In genomic region chr10:105148921-105149320, GRCh38 we compare ENCODE assay signal across 18 cellular contexts.
A peak's percentile ranks its signal among the peaks of the same experiment; 100 is the strongest.
DNase-seq lines count a peak whose midpoint lies in the region; FAIRE-seq and TF ChIP-seq lines count a peak whose summit lies in the region.
"Had no signal": no experiment of that assay in that cellular context is flagged by ENCODE, and none has a peak within 500 bp of the region (broad histone marks: within the 10 kb centered on the region; RNA-seq: fewer than 3 reads in every experiment).

No MANE protein-coding gene starts in this region.

- H3K9me1 ChIP-seq in keratinocyte (ENCODE audit: control insufficient read depth, extremely low read depth, insufficient read depth, low read length): no peaks in the 10 kb centered on the region

- H3K36me3 Mint-ChIP-seq in astrocyte (ENCODE audit: low read depth, unreplicated experiment): no peaks in the 10 kb centered on the region
- H3K36me3 Mint-ChIP-seq: CD4-positive, CD25-positive, alpha-beta regulatory T cell had no signal

- H3K4me1 Mint-ChIP-seq in astrocyte (ENCODE audit: low read depth, unreplicated experiment): peaks cover 17% of the 10 kb centered on the region
- H3K4me1 Mint-ChIP-seq: B cell; CD4-positive, CD25-positive, alpha-beta regulatory T cell had no signal

- H2AFZ ChIP-seq in astrocyte (ENCODE audit: low read depth, low read length) (no peak overlapping the region), keratinocyte (ENCODE audit: control insufficient read depth, low read length) (no peak overlapping the region)

- FAIRE-seq in astrocyte (lab: Jason Lieb, UNC): no peak
- no peak for FAIRE-seq in keratinocyte (lab: Jason Lieb, UNC)
- peak; percentile 65 for FAIRE-seq in urothelium cell line (lab: Jason Lieb, UNC)

- no peak for TF ChIP-seq EP300 in stomach (IDR thresholded peaks at IDR 0.05)

- H3K4me2 ChIP-seq in astrocyte (ENCODE audit: low read length): peak overlapping the region; percentile 66
- no peak overlapping the region for H3K4me2 ChIP-seq in keratinocyte (ENCODE audit: control insufficient read depth, extremely low read depth, insufficient read depth, low read depth, low read length)

- H3K4me3 Mint-ChIP-seq in astrocyte (ENCODE audit: unreplicated experiment): no peak overlapping the region
- H3K4me3 Mint-ChIP-seq: B cell; CD4-positive, CD25-positive, alpha-beta regulatory T cell had no signal

- no peak overlapping the region for H3K27ac Mint-ChIP-seq in astrocyte (ENCODE audit: unreplicated experiment)
- H3K27ac Mint-ChIP-seq: B cell; CD4-positive, CD25-positive, alpha-beta regulatory T cell had no signal

- H3K79me2 ChIP-seq in astrocyte (ENCODE audit: insufficient read depth, low read length) (no peaks in the 10 kb centered on the region), keratinocyte (ENCODE audit: control insufficient read depth, insufficient read depth, low read length) (no peaks in the 10 kb centered on the region)

- dilution Hi-C loops in keratinocyte (cut with MboI; ENCODE audit: extremely low pct_ligation_motif_present, low sequenced_read_pairs): no loop called here

- WGBS in stomach, 5 donors: 66 to 89% (median 82%) methylated on average over 2 of the region's 2 CpGs

- H4K20me1 ChIP-seq in astrocyte (ENCODE audit: insufficient read depth, low read length): no peaks in the 10 kb centered on the region
- no peaks in the 10 kb centered on the region for H4K20me1 ChIP-seq in keratinocyte (ENCODE audit: control insufficient read depth, extremely low read depth, insufficient read depth, low read length)

- H3K9ac ChIP-seq in astrocyte (ENCODE audit: low read length) (peak overlapping the region; percentile 40), keratinocyte (ENCODE audit: control insufficient read depth, extremely low read depth, insufficient read depth, low read length) (no peak overlapping the region)

- H3K36me3 ChIP-seq in astrocyte (ENCODE audit: insufficient read depth, low read length) (no peaks in the 10 kb centered on the region), keratinocyte (ENCODE audit: control insufficient read depth in 2 of 2, extremely low read depth in 1 of 2, insufficient read depth in 2 of 2, low read length in 2 of 2) (no peaks in the 10 kb centered on the region), stomach (no peaks in the 10 kb centered on the region)
- H3K36me3 ChIP-seq: HAP-1 had no signal

- DNase-seq in M059J (ENCODE audit: low read depth): peak; percentile 19
- DNase-seq in astrocyte (ENCODE audit: low read depth): peak; percentile 48
- DNase-seq in keratinocyte (ENCODE audit: low read depth, low spot score): no peak
- DNase-seq in urothelium cell line (ENCODE audit: low spot score): no peak
- no peak for DNase-seq in stomach
- no peak for DNase-seq in HT-29 (ENCODE audit: low spot score)
- no peak for DNase-seq in NCI-H226
- DNase-seq: CD4-positive, CD25-positive, alpha-beta regulatory T cell; DMS53; KBM-7; NCI-H1436 treated with DMSO at 0.1 percent for 48 hours; NCI-H2081; NCI-H510A treated with DMSO at 0.1 percent for 48 hours; NCI-H82; SHP77 had no signal

- H3K27ac ChIP-seq in astrocyte (ENCODE audit: low read depth, low read length) (peak overlapping the region; percentile 67), keratinocyte (ENCODE audit: control insufficient read depth, insufficient read depth, low read length) (peak overlapping the region; percentile 18), stomach (no peak overlapping the region)

- TF ChIP-seq POLR2A in stomach (IDR thresholded peaks at IDR 0.05): no peak

- no peaks in the 10 kb centered on the region for H3K9me3 Mint-ChIP-seq in astrocyte (ENCODE audit: unreplicated experiment)

- no peak overlapping the region for H3K4me3 ChIP-seq in astrocyte (ENCODE audit: insufficient read depth, low read depth, low read length)
- H3K4me3 ChIP-seq in keratinocyte (ENCODE audit: control insufficient read depth in 2 of 3, extremely low read depth in 1 of 3, insufficient read depth in 2 of 3, low read depth in 1 of 3, low read length in 3 of 3): no peak overlapping the region
- no peak overlapping the region for H3K4me3 ChIP-seq in stomach
- H3K4me3 ChIP-seq: HAP-1 had no signal

- H3K9me3 ChIP-seq in astrocyte (ENCODE audit: insufficient read depth, low read depth, low read length): no peaks in the 10 kb centered on the region
- no peaks in the 10 kb centered on the region for H3K9me3 ChIP-seq in keratinocyte (ENCODE audit: control insufficient read depth, low read depth, low read length)
- no peaks in the 10 kb centered on the region for H3K9me3 ChIP-seq in stomach
- H3K9me3 ChIP-seq: Caco-2, HAP-1 had no signal

- H3K4me1 ChIP-seq in astrocyte (ENCODE audit: insufficient read depth, low read length): peaks cover 22% of the 10 kb centered on the region
- no peaks in the 10 kb centered on the region for H3K4me1 ChIP-seq in keratinocyte (ENCODE audit: control insufficient read depth, extremely low read depth, insufficient read depth, low read length)
- H3K4me1 ChIP-seq in stomach: no peaks in the 10 kb centered on the region
- H3K4me1 ChIP-seq: HAP-1 had no signal

- no peaks in the 10 kb centered on the region for H3K27me3 ChIP-seq in astrocyte (ENCODE audit: insufficient read depth, low read length)
- no peaks in the 10 kb centered on the region for H3K27me3 ChIP-seq in keratinocyte (ENCODE audit: control insufficient read depth, extremely low read depth, insufficient read depth, low read length)
- no peaks in the 10 kb centered on the region for H3K27me3 ChIP-seq in stomach

- TF ChIP-seq CTCF in astrocyte (IDR thresholded peaks at IDR 0.05; ENCODE audit: insufficient read depth, low read depth, low read length) (no peak), keratinocyte (optimal IDR thresholded peaks at IDR 0.05 in 1 of 3, IDR thresholded peaks at IDR 0.05 in 1 of 3, conservative IDR thresholded peaks at IDR 0.05 in 1 of 3; ENCODE audit: extremely low read depth in 1 of 3, insufficient read depth in 2 of 3, low read length in 3 of 3) (no peak), stomach (IDR thresholded peaks at IDR 0.05) (no peak)

- intact Hi-C loops in stomach (cut with DNase I; ENCODE audit: low total_unique reads): no loop called here

- no peaks in the 10 kb centered on the region for H3K27me3 Mint-ChIP-seq in astrocyte (ENCODE audit: low read depth, unreplicated experiment)
- H3K27me3 Mint-ChIP-seq: B cell; CD4-positive, CD25-positive, alpha-beta regulatory T cell had no signal

Comparison
In these comparisons a context has a peak if more than half of its experiments do, and no peak if none do; other contexts are left out.
1. DNase-seq: peak in M059J (single experiment) and astrocyte (single experiment); none in keratinocyte (single experiment), urothelium cell line (single experiment), stomach (single experiment), HT-29 (single experiment) and NCI-H226 (single experiment).
2. H3K27ac ChIP-seq: peak in astrocyte (single experiment) and keratinocyte (single experiment); none in stomach (0 of 5).